Comparison of ENCODE assay signal across 2 cellular contexts in the genomic region with DNA sequence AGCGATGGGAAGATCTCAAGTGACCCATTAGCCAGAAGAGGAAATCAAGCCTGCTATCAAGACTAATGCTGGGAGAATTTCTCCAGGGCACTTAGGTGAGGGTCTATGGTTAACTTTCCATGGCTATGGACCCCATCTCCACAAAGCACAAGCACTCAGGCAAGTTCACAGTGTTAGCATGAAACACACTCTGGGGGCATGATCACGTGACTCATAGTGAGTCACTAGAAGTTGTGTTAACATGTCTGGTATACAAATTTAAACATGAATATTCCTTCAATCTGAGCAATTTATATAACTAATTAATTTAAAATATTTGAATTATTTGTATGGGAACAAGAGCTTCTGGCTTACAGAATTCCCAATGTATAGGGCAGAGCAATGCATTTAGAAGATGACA.
TF ChIP-seq lines count a peak whose summit lies in the region.

No MANE protein-coding gene starts in this region.

TF ChIP-seq in A549, 52 proteins besides CTCF, POLR2A, EP300 and RAD21 (continued from another document):
- TF ChIP-seq, protein P1, sequence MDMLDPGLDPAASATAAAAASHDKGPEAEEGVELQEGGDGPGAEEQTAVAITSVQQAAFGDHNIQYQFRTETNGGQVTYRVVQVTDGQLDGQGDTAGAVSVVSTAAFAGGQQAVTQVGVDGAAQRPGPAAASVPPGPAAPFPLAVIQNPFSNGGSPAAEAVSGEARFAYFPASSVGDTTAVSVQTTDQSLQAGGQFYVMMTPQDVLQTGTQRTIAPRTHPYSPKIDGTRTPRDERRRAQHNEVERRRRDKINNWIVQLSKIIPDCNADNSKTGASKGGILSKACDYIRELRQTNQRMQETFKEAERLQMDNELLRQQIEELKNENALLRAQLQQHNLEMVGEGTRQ (IDR thresholded peaks at IDR 0.05) = peak; percentile 43; the same call in 1 of the 2 replicates
- no peak for TF ChIP-seq MAFK (IDR thresholded peaks at IDR 0.05; ENCODE audit: partially characterized antibody)
- TF ChIP-seq HOXB13 (CRISPR knock-in tag; IDR thresholded peaks at IDR 0.05; ENCODE audit: low read depth) = no peak

TF ChIP-seq in IMR-90, 13 proteins besides CTCF, POLR2A, EP300 and RAD21 (continued from another document):
- TF ChIP-seq MAZ (IDR thresholded peaks at IDR 0.05; ENCODE audit: borderline replicate concordance, low read depth, low read length) (no peak), RCOR1 (IDR thresholded peaks at IDR 0.05; ENCODE audit: insufficient replicate concordance, low read length) (no peak), SMC3 (IDR thresholded peaks at IDR 0.05; ENCODE audit: low read depth, low read length) (no peak)
- TF ChIP-seq, protein P1 (IDR thresholded peaks at IDR 0.05; ENCODE audit: low read depth, low read length) = 0 out of 2 replicates have a peak, but pooled peaks have one; percentile 33
